1 cellular context compared by ENCODE assay signal in genomic region chr2:86035883-86036789, GRCh38.
A peak's percentile ranks its signal among the peaks of the same experiment; 100 is the strongest.
TF ChIP-seq lines count a peak whose summit lies in the region.

No MANE protein-coding gene starts in this region.

TF ChIP-seq in liver, 16 proteins besides CTCF, POLR2A, EP300 and RAD21 (continued from another document):
- TF ChIP-seq REST (IDR thresholded peaks at IDR 0.05): peak; percentile 7
- TF ChIP-seq HNF4G (IDR thresholded peaks at IDR 0.05): no peak
- no peak for TF ChIP-seq ATF3 (IDR thresholded peaks at IDR 0.05)
- peak; percentile 49 for TF ChIP-seq SP1 (IDR thresholded peaks at IDR 0.05)
- TF ChIP-seq NR2F2 (IDR thresholded peaks at IDR 0.05): no peak
- TF ChIP-seq ZBTB33 (IDR thresholded peaks at IDR 0.05): no peak
- peak; percentile 10 for TF ChIP-seq YY1 (IDR thresholded peaks at IDR 0.05)
- TF ChIP-seq TAF1 (conservative IDR thresholded peaks at IDR 0.05): no peak
